In the genomic region with DNA sequence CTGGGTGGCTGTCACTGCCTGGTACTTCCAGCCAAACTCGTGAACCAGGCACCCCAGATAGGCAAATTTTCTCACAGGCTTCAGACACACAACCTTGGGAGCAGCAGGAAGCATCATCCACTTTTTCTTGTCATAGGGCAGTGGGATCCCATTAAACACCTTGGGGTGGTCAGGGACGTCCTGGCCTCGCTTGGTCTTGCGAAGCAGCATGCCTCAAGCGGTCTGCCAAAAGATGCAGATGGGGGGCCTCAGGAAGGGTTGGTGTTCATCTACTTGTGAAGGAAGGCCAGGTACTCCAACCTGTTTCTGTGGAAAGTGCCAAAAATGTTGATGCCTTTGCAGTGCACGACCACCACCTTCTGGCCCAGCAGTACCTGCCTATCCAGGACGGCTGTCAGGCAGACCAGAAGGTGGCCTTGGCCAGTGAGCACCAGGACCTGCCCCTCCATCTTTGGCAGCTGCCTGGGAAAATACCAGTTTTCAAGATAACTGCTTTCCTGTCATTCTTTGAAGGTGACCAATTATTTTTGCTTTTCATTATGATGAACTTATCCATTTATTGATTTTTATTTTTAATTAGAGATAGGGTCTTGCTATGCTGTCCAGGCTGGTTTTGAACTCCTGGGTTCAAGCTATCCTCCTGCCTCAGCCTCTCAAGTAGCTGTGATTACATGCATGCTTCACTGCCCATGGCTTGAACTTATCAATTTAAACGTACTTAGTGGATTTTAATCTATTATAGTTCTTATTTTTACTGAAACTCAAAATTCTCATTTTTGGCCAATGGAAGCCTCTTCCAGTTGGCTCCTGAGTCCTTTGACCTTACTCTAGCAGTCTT, we compare ENCODE assay signal across 6 cellular contexts.
"Had no signal": no experiment of that assay in that cellular context is flagged by ENCODE, and none has a peak within 500 bp of the region (broad histone marks: within the 10 kb centered on the region; RNA-seq: fewer than 3 reads in every experiment).

No MANE protein-coding gene starts in this region.

- H3K27me3 Mint-ChIP-seq: IgD-negative memory B cell had no signal

- H3K27ac ChIP-seq: GM23248 had no signal

- H3K4me3 ChIP-seq: GM23248 had no signal

- H3K9ac ChIP-seq: GM23248 had no signal

- H3K4me3 Mint-ChIP-seq: IgD-negative memory B cell had no signal

- DNase-seq: GM23248, GOT3, H7, HCEC 1CT had no signal

- H2AFZ ChIP-seq: GM23248 had no signal

- FAIRE-seq: HTR-8/SVneo had no signal
